19 cellular contexts compared by ENCODE assay signal in genomic region chr1:94736549-94736948, GRCh38.
"Had no signal": no experiment of that assay in that cellular context is flagged by ENCODE, and none has a peak within 500 bp of the region (broad histone marks: within the 10 kb centered on the region; RNA-seq: fewer than 3 reads in every experiment).

No MANE protein-coding gene starts in this region.

- H2AFZ ChIP-seq: neural progenitor cell had no signal

- ATAC-seq: effector memory CD8-positive, alpha-beta T cell; gastroesophageal sphincter; left cardiac atrium; naive thymus-derived CD8-positive, alpha-beta T cell; stimulated activated memory B cell treated with anti-CD40 and anti-IgM and Interleukin-4, amounts not matched to agents 10 μg/mL and 1 μg/mL and 100 μg/mL, for 72 hours had no signal

- H3K27me3 ChIP-seq: esophagus squamous epithelium, gastroesophageal sphincter, neural progenitor cell, ovary, right atrium auricular region, spleen, tibial artery had no signal

- H3K4me3 ChIP-seq: esophagus squamous epithelium, gastroesophageal sphincter, mucosa of descending colon, neural progenitor cell, ovary, right atrium auricular region, spleen, tibial artery had no signal

- H3K4me1 ChIP-seq: neural progenitor cell had no signal

- H3K9ac ChIP-seq: neural progenitor cell had no signal

- H3K27ac ChIP-seq: esophagus squamous epithelium, gastroesophageal sphincter, neural progenitor cell, right atrium auricular region had no signal

- H3K36me3 ChIP-seq: esophagus squamous epithelium, gastroesophageal sphincter, neural progenitor cell, ovary, right atrium auricular region, spleen, tibial artery had no signal

- H3K9me3 ChIP-seq: esophagus squamous epithelium, gastroesophageal sphincter, mucosa of descending colon, ovary, right atrium auricular region, spleen, tibial artery had no signal

- H3K4me2 ChIP-seq: neural progenitor cell had no signal

- DNase-seq: effector memory CD8-positive, alpha-beta T cell; esophagus squamous epithelium; glutamatergic neuron; kidney; left cardiac atrium; mammary epithelial cell; mucosa of descending colon; naive thymus-derived CD8-positive, alpha-beta T cell; nucleus accumbens; ovary; spleen; stimulated activated CD4-positive, alpha-beta T cell treated with anti-CD3 and anti-CD28 coated beads, Interleukin-15, amount 100 ng/mL, for 24 hours; stimulated activated CD4-positive, alpha-beta T cell treated with anti-CD3 and anti-CD28 coated beads, Interleukin-1b, Interleukin-23, amount 100 ng/mL, for 48 hours; stimulated activated CD4-positive, alpha-beta T cell treated with anti-CD3 and anti-CD28 coated beads, Interleukin-4, amount 100 ng/mL, for 24 hours; tibial artery had no signal
